In genomic region chr7:150322114-150322832, GRCh38 we compare ENCODE assay signal across 9 cellular contexts. TPM values are rescaled to one million over a fixed set of nuclear protein-coding genes. Genes with fewer than 3 reads are reported as not detected.
DNase-seq lines count a peak whose midpoint lies in the region; ATAC-seq and TF ChIP-seq lines count a peak whose summit lies in the region.
"Had no signal": no experiment of that assay in that cellular context is flagged by ENCODE, and none has a peak within 500 bp of the region (broad histone marks: within the 10 kb centered on the region; RNA-seq: fewer than 3 reads in every experiment).

No MANE protein-coding gene starts in this region.

- H3K36me3 ChIP-seq in KOPT-K1 (ENCODE audit: insufficient read depth, low read length) (peaks cover 27% of the 10 kb centered on the region), gastroesophageal sphincter (peaks cover 0 to 16% of the 10 kb centered on the region in 2 donors)

- 73 to 81% methylated on average over 3 to 4 of the region's 4 CpGs for WGBS in gastroesophageal sphincter (ENCODE audit: low coverage in 1 of 2), 2 donors

- peaks cover 0 to 35% (median 9%) of the 10 kb centered on the region in 3 donors for H3K4me1 ChIP-seq in gastroesophageal sphincter

- no peaks in the 10 kb centered on the region for H3K9me3 ChIP-seq in KOPT-K1 (ENCODE audit: insufficient read depth, low read length, poor library complexity, severe bottlenecking)
- no peaks in the 10 kb centered on the region for H3K9me3 ChIP-seq in gastroesophageal sphincter

- peaks cover 4% of the 10 kb centered on the region for H3K27me3 ChIP-seq in gastroesophageal sphincter

- no peak for TF ChIP-seq EP300 in gastroesophageal sphincter (IDR thresholded peaks at IDR 0.05)

- no peak for ATAC-seq in gastroesophageal sphincter
- no peak for ATAC-seq in HG03460 (IDR thresholded peaks at IDR 0.05; ENCODE audit: unreplicated experiment)

- H3K27ac ChIP-seq in KOPT-K1 (ENCODE audit: low read depth, low read length, poor library complexity, severe bottlenecking) = peak overlapping the region; percentile 99
- H3K27ac ChIP-seq in gastroesophageal sphincter = peak overlapping the region in 3 of 4 donors; percentile 86 to 89 (median 87)

- no peak for TF ChIP-seq POLR2A in gastroesophageal sphincter (IDR thresholded peaks at IDR 0.05)

- TF ChIP-seq CTCF in GM12875 (IDR thresholded peaks at IDR 0.05; ENCODE audit: borderline replicate concordance, insufficient read depth, low read depth, low read length) (no peak), gastroesophageal sphincter (IDR thresholded peaks at IDR 0.05) (no peak)

- H3K4me3 ChIP-seq in GM12875 (ENCODE audit: low read depth, low read length) = peak overlapping the region; percentile 98
- H3K4me3 ChIP-seq in gastroesophageal sphincter = peak overlapping the region; percentile 80 to 89

- DNase-seq in activated CD8-positive, alpha-beta memory T cell treated with anti-CD3 and anti-CD28 coated beads for 4 hours (ENCODE audit: low read depth in 2 of 2) = peak; percentile 38 to 47
- DNase-seq in stimulated activated CD4-positive, alpha-beta T cell treated with anti-CD3 and anti-CD28 coated beads, Interleukin-2, amount 100 ng/mL, for 4 hours (ENCODE audit: low read depth) = peak; percentile 61
- DNase-seq in ecto neural progenitor cell (ENCODE audit: low spot score) (no peak), DMS114 treated with DMSO at 0.1 percent for 48 hours (lab: John Stamatoyannopoulos, UW; ENCODE audit: unreplicated experiment) (no peak)
- DNase-seq: IMR-90 had no signal

RNA-seq across cellular contexts. Expression of gene LRRC61, which starts 0.9 kb away (rescaled TPM):
- 10 to 100 TPM in 2 of 4 donors, 1 to 10 TPM in 2; 7.1 to 25.1 (median 14.0) TPM for total RNA-seq in gastroesophageal sphincter
- total RNA-seq: IMR-90 had no signal

RNA-seq across cellular contexts. Expression of gene ACTR3C, which starts 1.1 kb away (rescaled TPM):
- total RNA-seq in gastroesophageal sphincter = 1 to 10 TPM; 6.4 to 10.0 (median 8.1) TPM
- total RNA-seq: IMR-90 had no signal

RNA-seq across cellular contexts. Expression of gene RARRES2, which starts 19.2 kb away (rescaled TPM):
- total RNA-seq in gastroesophageal sphincter = 100 to 1,000 TPM; 152 to 341 (median 157) TPM
- total RNA-seq: IMR-90 had no signal

RNA-seq across cellular contexts. Expression of gene REPIN1, which starts 46.3 kb away (rescaled TPM):
- 100 to 1,000 TPM in 2 of 4 donors, 10 to 100 TPM in 2; 72.7 to 132 (median 102) TPM for total RNA-seq in gastroesophageal sphincter

RNA-seq across cellular contexts. Expression of gene ZNF775, which starts 56.9 kb away (rescaled TPM):
- total RNA-seq in gastroesophageal sphincter = 10 to 100 TPM in 2 of 4 donors, 1 to 10 TPM in 2; 5.3 to 12.5 (median 10.5) TPM

Comparison
In these comparisons a context has a peak if more than half of its experiments do, and no peak if none do; other contexts are left out.
1. DNase-seq: peak in activated CD8-positive, alpha-beta memory T cell treated with anti-CD3 and anti-CD28 coated beads for 4 hours (2 of 2) and stimulated activated CD4-positive, alpha-beta T cell treated with anti-CD3 and anti-CD28 coated beads, Interleukin-2, amount 100 ng/mL, for 4 hours (single experiment); none in ecto neural progenitor cell (single experiment) and DMS114 treated with DMSO at 0.1 percent for 48 hours (single experiment).